In genomic region chr19:3055741-3056453, GRCh38 we compare ENCODE assay signal across 9 cellular contexts. TPM values are rescaled to one million over a fixed set of nuclear protein-coding genes. Genes with fewer than 3 reads are reported as not detected.
DNase-seq lines count a peak whose midpoint lies in the region; ATAC-seq and TF ChIP-seq lines count a peak whose summit lies in the region.
"Had no signal": no experiment of that assay in that cellular context is flagged by ENCODE, and none has a peak within 500 bp of the region (broad histone marks: within the 10 kb centered on the region; RNA-seq: fewer than 3 reads in every experiment).

No MANE protein-coding gene starts in this region.

- CTCF ChIA-PET in HEK293 (lab: Yijun Ruan, JAX) = no interaction called here

- DNase-seq in NCI-H345 treated with DMSO at 0.1 percent for 48 hours (lab: John Stamatoyannopoulos, UW; ENCODE audit: unreplicated experiment) = peak; percentile 87
- peak; percentile 79 for DNase-seq in glomerular visceral epithelial cell (ENCODE audit: extremely low spot score)
- DNase-seq in smooth muscle cell (lab: John Stamatoyannopoulos, UW; ENCODE audit: unreplicated experiment) = no peak
- DNase-seq in sciatic nerve (ENCODE audit: low spot score) = no peak
- DNase-seq in CD1c-positive myeloid dendritic cell (ENCODE audit: extremely low spot score) = no peak
- no peak for DNase-seq in GM19240 (ENCODE audit: insufficient read length, low spot score)
- DNase-seq: activated B cell treated with CpG ODN at 0.5 μM for 24 hours had no signal

- no peak overlapping the region for H3K4me2 ChIP-seq in smooth muscle cell

- POLR2A ChIA-PET in HEK293 (lab: Yijun Ruan, JAX) = interaction anchor here (0.5 to 1.8 kb wide), 6 partner anchors 19 to 477 kb away, joined by 3 to 31 read pairs (median 4); no protein-coding TSS in a partner anchor

- H3K79me2 ChIP-seq in smooth muscle cell (ENCODE audit: low read depth) = peaks cover 7% of the 10 kb centered on the region

- H3K36me3 ChIP-seq in HEK293 (ENCODE audit: control insufficient read depth in 2 of 2, insufficient read depth in 1 of 2, low read length in 2 of 2) (peaks cover 11 to 67% of the 10 kb centered on the region in 2 experiments), smooth muscle cell (ENCODE audit: low read depth) (no peaks in the 10 kb centered on the region)

- no peak overlapping the region for H2AFZ ChIP-seq in smooth muscle cell (ENCODE audit: low read depth)

- H3K4me1 ChIP-seq in HEK293 (ENCODE audit: control insufficient read depth, insufficient read depth, low read length) (peaks cover 20% of the 10 kb centered on the region), smooth muscle cell (ENCODE audit: low read depth) (peaks cover 8% of the 10 kb centered on the region)

- 78% methylated on average over 13 of the region's 31 CpGs for WGBS in smooth muscle cell (ENCODE audit: low lambda C conversion rate)

- ATAC-seq in sciatic nerve = no peak
- ATAC-seq in GM18517 (IDR thresholded peaks at IDR 0.05; ENCODE audit: unreplicated experiment) = no peak

- H3K9ac ChIP-seq in smooth muscle cell (ENCODE audit: low read depth) = no peak overlapping the region

- no peaks in the 10 kb centered on the region for H3K27me3 ChIP-seq in smooth muscle cell (ENCODE audit: low read depth)

- intact Hi-C loops in sciatic nerve (cut with DNase I) = no loop called here

- H4K20me1 ChIP-seq in smooth muscle cell (ENCODE audit: low read depth) = peaks cover 65% of the 10 kb centered on the region

- H3K27ac ChIP-seq in HEK293 (ENCODE audit: extremely low read depth, low read depth, low read length) = peak overlapping the region; percentile 76
- H3K27ac ChIP-seq in smooth muscle cell (ENCODE audit: low read depth) = peak overlapping the region; percentile 57

- no peaks in the 10 kb centered on the region for H3K9me3 ChIP-seq in HEK293 (ENCODE audit: control insufficient read depth, insufficient read depth, low read depth, low read length)
- H3K9me3 ChIP-seq in smooth muscle cell (replicated peaks; ENCODE audit: low read depth) = no peaks in the 10 kb centered on the region

- H3K4me3 ChIP-seq in HEK293 (ENCODE audit: low read depth, low read length) = no peak overlapping the region
- no peak overlapping the region for H3K4me3 ChIP-seq in smooth muscle cell

- H3F3A ChIP-seq in smooth muscle cell (ENCODE audit: low read depth) = peaks cover 6% of the 10 kb centered on the region

- TF ChIP-seq CTCF in HEK293 (tag by site-specific recombination; IDR thresholded peaks at IDR 0.05) = no peak
- no peak for TF ChIP-seq CTCF in smooth muscle cell (IDR thresholded peaks at IDR 0.05; ENCODE audit: borderline replicate concordance, insufficient read depth, poor library complexity, severe bottlenecking)

TF ChIP-seq in HEK293, 187 proteins besides CTCF, POLR2A, EP300 and RAD21 (continues in another document):
- TF ChIP-seq KLF17 (tag by site-specific recombination; IDR thresholded peaks at IDR 0.05) (peak; percentile 52; the same call in 1 of the 2 replicates), ZNF449 (tag by site-specific recombination; IDR thresholded peaks at IDR 0.05) (peak; percentile 51; the same call in 1 of the 2 replicates), ZNF621 (tag by site-specific recombination; IDR thresholded peaks at IDR 0.05) (no peak), ZNF341 (tag by site-specific recombination; IDR thresholded peaks at IDR 0.05; ENCODE audit: low read depth) (peak; percentile 28), ZIC2 (tag by site-specific recombination; IDR thresholded peaks at IDR 0.05) (peak; percentile 46), ZBTB8A (tag by site-specific recombination; IDR thresholded peaks at IDR 0.05) (peak; percentile 80), EGR2 (tag by site-specific recombination; IDR thresholded peaks at IDR 0.05; ENCODE audit: low read depth) (peak; percentile 88), ZNF391 (tag by site-specific recombination; IDR thresholded peaks at IDR 0.05; ENCODE audit: borderline replicate concordance, low read depth) (peak; percentile 19; the same call in 1 of the 2 replicates), GLIS1 (tag by site-specific recombination; IDR thresholded peaks at IDR 0.05) (peak; percentile 96), ZBTB21 (tag by site-specific recombination; IDR thresholded peaks at IDR 0.05) (no peak), ZBTB20 (tag by site-specific recombination; IDR thresholded peaks at IDR 0.05) (no peak), SP2 (tag by site-specific recombination; IDR thresholded peaks at IDR 0.05) (0 out of 2 replicates have a peak, but pooled peaks have one; percentile 26), KLF9 (tag by site-specific recombination; IDR thresholded peaks at IDR 0.05; ENCODE audit: low read depth) (peak; percentile 65), IKZF3 (tag by site-specific recombination; IDR thresholded peaks at IDR 0.05) (peak; percentile 58), ZNF398 (tag by site-specific recombination; IDR thresholded peaks at IDR 0.05) (peak; percentile 93), PRDM10 (tag by site-specific recombination; IDR thresholded peaks at IDR 0.05) (peak; percentile 37; the same call in 1 of the 2 replicates), ZNF623 (tag by site-specific recombination; IDR thresholded peaks at IDR 0.05) (no peak), ZNF202 (tag by site-specific recombination; IDR thresholded peaks at IDR 0.05; ENCODE audit: borderline replicate concordance) (0 out of 2 replicates have a peak, but pooled peaks have one; percentile 76)

RNA-seq across cellular contexts. Expression of gene TLE5, which starts 6.4 kb away (rescaled TPM):
- total RNA-seq in smooth muscle cell = 145 and 146 TPM in 2 replicates
- polyA plus RNA-seq in smooth muscle cell = 235 and 274 TPM in 2 replicates
- total RNA-seq in sciatic nerve = 708 TPM

RNA-seq across cellular contexts. Expression of gene TLE2, which starts 26.8 kb away (rescaled TPM):
- total RNA-seq in smooth muscle cell (7.1 and 7.7 TPM in 2 replicates), sciatic nerve (232 TPM)
- 13.6 and 14.9 TPM in 2 replicates for polyA plus RNA-seq in smooth muscle cell

RNA-seq across cellular contexts. Expression of gene GNA11, which starts 38.3 kb away (rescaled TPM):
- total RNA-seq in smooth muscle cell (16.3 and 16.9 TPM in 2 replicates), sciatic nerve (74.0 TPM)
- 57.4 and 71.5 TPM in 2 replicates for polyA plus RNA-seq in smooth muscle cell

Comparison
In these comparisons a context has a peak if more than half of its experiments do, and no peak if none do; other contexts are left out.
1. DNase-seq: peak in NCI-H345 treated with DMSO at 0.1 percent for 48 hours (single experiment) and glomerular visceral epithelial cell (single experiment); none in smooth muscle cell (single experiment), sciatic nerve (single experiment), CD1c-positive myeloid dendritic cell (single experiment) and GM19240 (single experiment).
2. RNA of gene TLE2, which starts 26.8 kb away (total RNA-seq): 232 TPM in sciatic nerve (single experiment); 7.1 to 7.7 TPM in smooth muscle cell; every median in the first group is over 10 times any median in the second.